19 cellular contexts compared by ENCODE assay signal in the genomic region with DNA sequence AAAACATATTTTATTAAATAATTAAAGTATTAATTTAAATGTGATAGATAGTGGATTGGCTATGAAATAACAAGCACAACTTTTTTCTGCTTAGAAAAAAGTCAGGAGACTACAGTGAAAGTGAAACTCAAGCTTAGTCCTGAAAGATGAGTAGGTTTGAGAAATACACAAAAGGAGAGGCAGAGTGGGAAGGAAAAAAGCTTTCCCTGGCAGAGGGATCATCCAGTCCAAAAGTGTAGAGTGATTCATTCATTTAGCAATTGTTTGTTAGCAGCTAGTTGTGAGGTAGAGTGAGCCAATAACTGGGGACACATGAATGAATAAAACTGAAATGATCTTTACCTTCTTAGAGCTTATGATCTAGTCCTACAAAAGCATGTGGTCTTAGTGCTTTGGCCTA.
DNase-seq lines count a peak whose midpoint lies in the region; ATAC-seq, FAIRE-seq and TF ChIP-seq lines count a peak whose summit lies in the region.
"Had no signal": no experiment of that assay in that cellular context is flagged by ENCODE, and none has a peak within 500 bp of the region (broad histone marks: within the 10 kb centered on the region; RNA-seq: fewer than 3 reads in every experiment).

No MANE protein-coding gene starts in this region.

- H3K4me3 Mint-ChIP-seq in activated CD4-positive, alpha-beta T cell treated with anti-CD3 and anti-CD28 coated beads for 36 hours = no peak overlapping the region
- H3K4me3 Mint-ChIP-seq: activated CD4-positive, alpha-beta T cell treated with anti-CD3 and anti-CD28 coated beads, Interleukin-2, amount 10 ng/mL, durations not matched to agents 24 days and 14 days; activated naive CD8-positive, alpha-beta T cell treated with anti-CD3 and anti-CD28 coated beads for 36 hours; natural killer cell treated with Interleukin-12 subunit alpha and Interleukin-12 subunit beta and Interleukin-15 and Interleukin-18, amount 100 ng/mL, for 72 hours; T-helper 2 cell treated with Interferon-gamma antibody and Interleukin-4, amounts not matched to agents 5 μg/mL and 100 μg/mL, for 36 hours had no signal

- POLR2A ChIA-PET in activated CD4-positive, alpha-beta T cell treated with anti-CD3 and anti-CD28 coated beads for 36 hours (lab: Charles Lee) = no interaction called here

- H3K36me3 ChIP-seq in bronchial epithelial cell (ENCODE audit: control insufficient read depth, insufficient read depth, low read length) = no peaks in the 10 kb centered on the region
- H3K36me3 ChIP-seq: tibial nerve had no signal

- no peak overlapping the region for H3K27ac ChIP-seq in foreskin keratinocyte
- H3K27ac ChIP-seq: epithelial cell of prostate, tibial nerve had no signal

- H3K36me3 Mint-ChIP-seq in activated CD4-positive, alpha-beta T cell treated with anti-CD3 and anti-CD28 coated beads for 36 hours (ENCODE audit: low read depth) = no peaks in the 10 kb centered on the region
- H3K36me3 Mint-ChIP-seq: activated naive CD8-positive, alpha-beta T cell treated with anti-CD3 and anti-CD28 coated beads for 36 hours; natural killer cell treated with Interleukin-12 subunit alpha and Interleukin-12 subunit beta and Interleukin-15 and Interleukin-18, amount 100 ng/mL, for 72 hours had no signal

- ATAC-seq in left ventricle myocardium superior (peak; percentile 34), foreskin keratinocyte (peak; percentile 58), GM21717 (IDR thresholded peaks at IDR 0.05; ENCODE audit: unreplicated experiment) (no peak)
- ATAC-seq in activated CD4-positive, alpha-beta T cell treated with anti-CD3 and anti-CD28 coated beads for 36 hours = no peak
- ATAC-seq: natural killer cell treated with Interleukin-12 subunit alpha and Interleukin-12 subunit beta and Interleukin-15 and Interleukin-18, amount 100 ng/mL, for 72 hours had no signal

- TF ChIP-seq CTCF in bronchial epithelial cell (IDR thresholded peaks at IDR 0.05; ENCODE audit: insufficient read depth, low read length, severe bottlenecking) (no peak), foreskin keratinocyte (conservative IDR thresholded peaks at IDR 0.05) (no peak)

- DNase-seq in left ventricle myocardium superior = no peak
- no peak for DNase-seq in cardiac septum (ENCODE audit: low spot score)
- peak; percentile 63 for DNase-seq in bronchial epithelial cell (ENCODE audit: low read depth)
- DNase-seq in foreskin keratinocyte = peak; percentile 14 to 28
- no peak for DNase-seq in D341Med (ENCODE audit: low spot score)
- DNase-seq in activated CD4-positive, alpha-beta T cell treated with anti-CD3 and anti-CD28 coated beads for 36 hours = no peak
- no peak for DNase-seq in SKM-1 (lab: John Stamatoyannopoulos, UW; ENCODE audit: unreplicated experiment)
- DNase-seq: activated CD4-positive, alpha-beta T cell treated with anti-CD3 and anti-CD28 coated beads, Interleukin-2, amount 10 ng/mL, durations not matched to agents 24 days and 14 days; activated naive CD8-positive, alpha-beta T cell treated with anti-CD3 and anti-CD28 coated beads for 36 hours; cerebellar nuclear complex; NCI-H2107; retina had no signal

- CTCF ChIA-PET in activated CD4-positive, alpha-beta T cell treated with anti-CD3 and anti-CD28 coated beads for 36 hours (lab: Charles Lee) = no interaction called here

- no peaks in the 10 kb centered on the region for H3K4me1 ChIP-seq in foreskin keratinocyte
- H3K4me1 ChIP-seq: tibial nerve had no signal

- H3K4me3 ChIP-seq in bronchial epithelial cell (ENCODE audit: low read depth, low read length) = no peak overlapping the region
- H3K4me3 ChIP-seq: lung, tibial nerve had no signal

- H3K9me3 Mint-ChIP-seq in activated CD4-positive, alpha-beta T cell treated with anti-CD3 and anti-CD28 coated beads for 36 hours (ENCODE audit: low read depth) = no peaks in the 10 kb centered on the region
- H3K9me3 Mint-ChIP-seq: activated CD4-positive, alpha-beta T cell treated with anti-CD3 and anti-CD28 coated beads, Interleukin-2, amount 10 ng/mL, durations not matched to agents 24 days and 14 days; natural killer cell treated with Interleukin-12 subunit alpha and Interleukin-12 subunit beta and Interleukin-15 and Interleukin-18, amount 100 ng/mL, for 72 hours; T-helper 2 cell treated with Interferon-gamma antibody and Interleukin-4, amounts not matched to agents 5 μg/mL and 100 μg/mL, for 36 hours had no signal

- no peaks in the 10 kb centered on the region for H3K4me1 Mint-ChIP-seq in activated CD4-positive, alpha-beta T cell treated with anti-CD3 and anti-CD28 coated beads for 36 hours
- H3K4me1 Mint-ChIP-seq: activated CD4-positive, alpha-beta T cell treated with anti-CD3 and anti-CD28 coated beads, Interleukin-2, amount 10 ng/mL, durations not matched to agents 24 days and 14 days; activated naive CD8-positive, alpha-beta T cell treated with anti-CD3 and anti-CD28 coated beads for 36 hours had no signal

- no peak overlapping the region for H3K27ac Mint-ChIP-seq in activated CD4-positive, alpha-beta T cell treated with anti-CD3 and anti-CD28 coated beads for 36 hours
- H3K27ac Mint-ChIP-seq: activated CD4-positive, alpha-beta T cell treated with anti-CD3 and anti-CD28 coated beads, Interleukin-2, amount 10 ng/mL, durations not matched to agents 24 days and 14 days; activated naive CD8-positive, alpha-beta T cell treated with anti-CD3 and anti-CD28 coated beads for 36 hours; natural killer cell treated with Interleukin-12 subunit alpha and Interleukin-12 subunit beta and Interleukin-15 and Interleukin-18, amount 100 ng/mL, for 72 hours; T-helper 2 cell treated with Interferon-gamma antibody and Interleukin-4, amounts not matched to agents 5 μg/mL and 100 μg/mL, for 36 hours had no signal

- H3K27me3 Mint-ChIP-seq in activated CD4-positive, alpha-beta T cell treated with anti-CD3 and anti-CD28 coated beads for 36 hours = no peaks in the 10 kb centered on the region
- H3K27me3 Mint-ChIP-seq: activated CD4-positive, alpha-beta T cell treated with anti-CD3 and anti-CD28 coated beads, Interleukin-2, amount 10 ng/mL, durations not matched to agents 24 days and 14 days; activated naive CD8-positive, alpha-beta T cell treated with anti-CD3 and anti-CD28 coated beads for 36 hours; natural killer cell treated with Interleukin-12 subunit alpha and Interleukin-12 subunit beta and Interleukin-15 and Interleukin-18, amount 100 ng/mL, for 72 hours had no signal

- intact Hi-C loops in left ventricle myocardium superior (cut with micrococcal nuclease) (no loop called here), cardiac septum (cut with DNase I) (no loop called here)
- intact Hi-C loops in activated CD4-positive, alpha-beta T cell treated with anti-CD3 and anti-CD28 coated beads for 36 hours (cut with DNase I, micrococcal nuclease) = no loop called here

- no peak for FAIRE-seq in bronchial epithelial cell (lab: Jason Lieb, UNC)
- FAIRE-seq: D721Med had no signal

- H3K27me3 ChIP-seq in bronchial epithelial cell (ENCODE audit: control insufficient read depth, insufficient read depth, low read length) (no peaks in the 10 kb centered on the region), foreskin keratinocyte (no peaks in the 10 kb centered on the region)
- H3K27me3 ChIP-seq: tibial nerve had no signal

Comparison
In these comparisons a context has a peak if more than half of its experiments do, and no peak if none do; other contexts are left out.
1. ATAC-seq: peak in left ventricle myocardium superior (single experiment) and foreskin keratinocyte (single experiment); none in GM21717 (single experiment) and activated CD4-positive, alpha-beta T cell treated with anti-CD3 and anti-CD28 coated beads for 36 hours (single experiment).
2. DNase-seq: peak in bronchial epithelial cell (single experiment) and foreskin keratinocyte (2 of 2); none in left ventricle myocardium superior (single experiment), cardiac septum (single experiment), D341Med (single experiment), activated CD4-positive, alpha-beta T cell treated with anti-CD3 and anti-CD28 coated beads for 36 hours (single experiment) and SKM-1 (single experiment).